In the genomic region with DNA sequence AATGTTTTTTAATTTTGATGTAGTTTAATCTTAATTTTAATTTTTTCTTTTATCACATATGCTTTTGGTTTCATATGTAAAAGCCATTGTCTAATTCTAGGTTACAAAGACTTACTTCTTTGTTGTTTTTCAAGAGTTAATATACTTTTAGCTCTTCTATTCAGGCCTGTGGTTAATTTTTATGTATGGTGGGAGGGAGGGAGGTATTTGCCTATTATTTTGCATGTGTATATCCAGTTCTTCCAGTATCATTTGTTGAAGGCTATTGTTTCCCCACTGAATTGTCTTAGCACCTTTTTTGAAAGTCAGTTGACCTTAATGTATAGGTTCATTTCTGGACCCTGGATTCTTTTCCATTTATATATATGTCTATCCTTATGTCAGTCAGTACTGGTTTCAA, we compare ENCODE assay signal across 23 cellular contexts.
"Had no signal": no experiment of that assay in that cellular context is flagged by ENCODE, and none has a peak within 500 bp of the region (broad histone marks: within the 10 kb centered on the region; RNA-seq: fewer than 3 reads in every experiment).

No MANE protein-coding gene starts in this region.

- ATAC-seq: esophagus mucosa; gastrocnemius medialis; left ventricle myocardium superior; lower lobe of right lung; naive thymus-derived CD8-positive, alpha-beta T cell; psoas muscle; right lobe of liver; stimulated activated naive B cell treated with anti-CD40 and anti-IgM and Interleukin-4, amounts not matched to agents 10 μg/mL and 1 μg/mL and 100 μg/mL, for 72 hours; upper lobe of right lung had no signal

- DNase-seq: effector CD8-positive, alpha-beta T cell; endodermal cell; foreskin fibroblast; gastrocnemius medialis; head of caudate nucleus; left ventricle myocardium superior; lower lobe of right lung; naive thymus-derived CD8-positive, alpha-beta T cell; occipital lobe; ovary; posterior cingulate gyrus; psoas muscle; retina; right lobe of liver; small intestine; stimulated activated CD4-positive, alpha-beta T cell treated with anti-CD3 and anti-CD28 coated beads, Interleukin-15, amount 100 ng/mL, for 24 hours; stimulated activated CD4-positive, alpha-beta T cell treated with anti-CD3 and anti-CD28 coated beads, Interleukin-2, amount 100 ng/mL, for 48 hours; stimulated activated naive B cell treated with anti-CD40 and anti-IgM and Interleukin-4, amounts not matched to agents 10 μg/mL and 1 μg/mL and 100 μg/mL, for 72 hours; upper lobe of right lung; uterus had no signal

- H3K27me3 Mint-ChIP-seq: dendritic cell treated with granulocyte-macrophage colony-stimulating factor and Interleukin-4, amounts not matched to agents 40 ng/mL and 50 ng/mL, for 4 days; naive thymus-derived CD8-positive, alpha-beta T cell; stimulated activated naive B cell treated with anti-CD40 and anti-IgM and Interleukin-4, amounts not matched to agents 10 μg/mL and 1 μg/mL and 100 μg/mL, for 72 hours; stimulated activated naive CD8-positive, alpha-beta T cell treated with anti-CD3 and anti-CD28 coated beads, Interleukin-15, Interleukin-2, amounts not matched to agents 100 ng/mL and 50 ng/mL, for 24 hours had no signal

- H3K4me3 Mint-ChIP-seq: dendritic cell treated with granulocyte-macrophage colony-stimulating factor and Interleukin-4, amounts not matched to agents 40 ng/mL and 50 ng/mL, for 4 days; endodermal cell; naive thymus-derived CD8-positive, alpha-beta T cell; stimulated activated naive B cell treated with anti-CD40 and anti-IgM and Interleukin-4, amounts not matched to agents 10 μg/mL and 1 μg/mL and 100 μg/mL, for 72 hours; stimulated activated naive CD8-positive, alpha-beta T cell treated with anti-CD3 and anti-CD28 coated beads, Interleukin-15, Interleukin-2, amounts not matched to agents 100 ng/mL and 50 ng/mL, for 24 hours had no signal

- H3K27ac Mint-ChIP-seq: dendritic cell treated with granulocyte-macrophage colony-stimulating factor and Interleukin-4, amounts not matched to agents 40 ng/mL and 50 ng/mL, for 4 days; endodermal cell; stimulated activated naive B cell treated with anti-CD40 and anti-IgM and Interleukin-4, amounts not matched to agents 10 μg/mL and 1 μg/mL and 100 μg/mL, for 72 hours; stimulated activated naive CD8-positive, alpha-beta T cell treated with anti-CD3 and anti-CD28 coated beads, Interleukin-15, Interleukin-2, amounts not matched to agents 100 ng/mL and 50 ng/mL, for 24 hours had no signal

- H3K4me1 Mint-ChIP-seq: endodermal cell had no signal

- H3K9me3 Mint-ChIP-seq: dendritic cell treated with granulocyte-macrophage colony-stimulating factor and Interleukin-4, amounts not matched to agents 40 ng/mL and 50 ng/mL, for 4 days; endodermal cell; naive thymus-derived CD8-positive, alpha-beta T cell; stimulated activated naive B cell treated with anti-CD40 and anti-IgM and Interleukin-4, amounts not matched to agents 10 μg/mL and 1 μg/mL and 100 μg/mL, for 72 hours; stimulated activated naive CD8-positive, alpha-beta T cell treated with anti-CD3 and anti-CD28 coated beads, Interleukin-15, Interleukin-2, amounts not matched to agents 100 ng/mL and 50 ng/mL, for 24 hours had no signal
